10 cellular contexts compared by ENCODE assay signal in genomic region chr1:184743062-184743756, GRCh38. TPM values are rescaled to one million over a fixed set of nuclear protein-coding genes. Genes with fewer than 3 reads are reported as not detected.
DNase-seq lines count a peak whose midpoint lies in the region; ATAC-seq, FAIRE-seq and TF ChIP-seq lines count a peak whose summit lies in the region.
"Had no signal": no experiment of that assay in that cellular context is flagged by ENCODE, and none has a peak within 500 bp of the region (broad histone marks: within the 10 kb centered on the region; RNA-seq: fewer than 3 reads in every experiment).

No MANE protein-coding gene starts in this region.

- peaks cover 39% of the 10 kb centered on the region for H3K36me3 ChIP-seq in K562 (ENCODE audit: control insufficient read depth, insufficient read depth, low read length)
- H3K36me3 ChIP-seq: cardiac muscle cell had no signal

- TF ChIP-seq CTCF in GM12865 (IDR thresholded peaks at IDR 0.05; ENCODE audit: insufficient read depth, low read depth, low read length, missing control alignments) = no peak
- no peak for TF ChIP-seq CTCF in K562 (IDR thresholded peaks at IDR 0.05 in 2 of 3, conservative IDR thresholded peaks at IDR 0.05 in 1 of 3; ENCODE audit: insufficient read depth in 2 of 3, low read depth in 1 of 3, low read length in 3 of 3)

- TF ChIP-seq EP300 in K562 (IDR thresholded peaks at IDR 0.05; ENCODE audit: low read length) = no peak

- H3K4me3 ChIP-seq in GM12865 (ENCODE audit: low read depth, low read length) = no peak overlapping the region
- no peak overlapping the region for H3K4me3 ChIP-seq in K562
- H3K4me3 ChIP-seq: cardiac muscle cell had no signal

- in situ Hi-C loops in K562 (cut with MboI) = no loop called here

- H3K9me1 ChIP-seq in K562 (ENCODE audit: control insufficient read depth, insufficient read depth, low read length) = no peaks in the 10 kb centered on the region

- H4K20me1 ChIP-seq in K562 (replicated peaks; ENCODE audit: control insufficient read depth, insufficient read depth, low read length) = no peaks in the 10 kb centered on the region

- DNase-seq in GM12865 (ENCODE audit: low read depth) (peak; percentile 81), K562 (ENCODE audit: extremely low read depth in 1 of 4, low spot score in 3 of 4) (peak in 2 of 4 experiments; percentile 22 to 31), NCI-H510A (lab: John Stamatoyannopoulos, UW) (no peak), HTR-8/SVneo (ENCODE audit: insufficient read length, low spot score) (no peak), NOMO-1 treated with DMSO at 0.1 percent for 48 hours (lab: John Stamatoyannopoulos, UW; ENCODE audit: unreplicated experiment) (no peak)
- DNase-seq: NCI-H187 had no signal

- no peak for TF ChIP-seq POLR2A in K562 (conservative IDR thresholded peaks at IDR 0.05)

- FAIRE-seq in K562 (lab: Jason Lieb, UNC) (peak; percentile 6), HTR-8/SVneo (lab: Jason Lieb, UNC) (no peak)

- H3K9ac ChIP-seq in K562 (ENCODE audit: insufficient read depth in 1 of 2, low read depth in 2 of 2, low read length in 2 of 2) = 0 out of 4 replicates have a peak overlapping the region, but pooled peaks of 1 of the 2 experiments have one; percentile 16

- peaks cover 39% of the 10 kb centered on the region for H3K79me2 ChIP-seq in K562 (ENCODE audit: control insufficient read depth, insufficient read depth, low read length)

- no peak for TF ChIP-seq RAD21 in K562 (CRISPR knock-in tag; conservative IDR thresholded peaks at IDR 0.05 in 1 of 2, IDR thresholded peaks at IDR 0.05 in 1 of 2)

- intact Hi-C loops in K562 (cut with micrococcal nuclease) = no loop called here

- CTCF ChIA-PET in K562 (lab: Yijun Ruan, JAX; ENCODE audit: low intra/inter-chr PET ratio) = no interaction called here

- H3K27ac ChIP-seq in K562 (ENCODE audit: extremely low read depth, low read depth, low read length) = peak overlapping the region; percentile 18; the same call in 1 of the 3 replicates
- H3K27ac ChIP-seq: cardiac muscle cell had no signal

- WGBS in K562 (ENCODE audit: insufficient coverage, low coverage, missing lambda C conversion rate) = 36% methylated on average over 2 of the region's 2 CpGs

- no peaks in the 10 kb centered on the region for H3K9me3 ChIP-seq in K562 (replicated peaks; ENCODE audit: control insufficient read depth, insufficient read depth, low read depth, low read length)

- no peak overlapping the region for H3K4me2 ChIP-seq in K562 (ENCODE audit: insufficient read depth, low read length)

- H3K4me1 ChIP-seq in K562 (replicated peaks in 1 of 2; ENCODE audit: control insufficient read depth in 2 of 2, insufficient read depth in 2 of 2, low read length in 2 of 2) = peaks cover 0 to 19% of the 10 kb centered on the region in 2 experiments; a peak in 3 of 5 replicates

- ATAC-seq in GM21360 (IDR thresholded peaks at IDR 0.05; ENCODE audit: unreplicated experiment) (peak; percentile 42), HG03469 (IDR thresholded peaks at IDR 0.05; ENCODE audit: unreplicated experiment) (peak; percentile 71), K562 (peak; percentile 29; the same call in 2 of the 3 replicates), HG03571 (IDR thresholded peaks at IDR 0.05; ENCODE audit: unreplicated experiment) (no peak)

- no peaks in the 10 kb centered on the region for H3K27me3 ChIP-seq in K562 (ENCODE audit: control insufficient read depth in 2 of 2, insufficient read depth in 2 of 2, low read length in 2 of 2)
- H3K27me3 ChIP-seq: cardiac muscle cell had no signal

- H2AFZ ChIP-seq in K562 (ENCODE audit: low read depth, low read length) = no peak overlapping the region

- POLR2A ChIA-PET in K562 (lab: Yijun Ruan, JAX) = interaction anchor here (0.7 to 2.2 kb wide), 3 partner anchors 11 to 231 kb away, joined by 3 to 11 read pairs (median 4); partner anchors contain the start of genes EDEM3 and NIBAN1

- no TSS peak for BruUV-seq in K562 (replicated peaks; lab: Mats Ljungman, UMichigan)

TF ChIP-seq in K562, 482 proteins besides CTCF, POLR2A, EP300 and RAD21 (continues in another document):
- TF ChIP-seq, protein P1, sequence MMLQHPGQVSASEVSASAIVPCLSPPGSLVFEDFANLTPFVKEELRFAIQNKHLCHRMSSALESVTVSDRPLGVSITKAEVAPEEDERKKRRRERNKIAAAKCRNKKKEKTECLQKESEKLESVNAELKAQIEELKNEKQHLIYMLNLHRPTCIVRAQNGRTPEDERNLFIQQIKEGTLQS (IDR thresholded peaks at IDR 0.05) = peak; percentile 50; the same call in 1 of the 2 replicates
- TF ChIP-seq, protein P1 (CRISPR knock-in tag; conservative IDR thresholded peaks at IDR 0.05) = no peak
- no peak for TF ChIP-seq KDM2B (CRISPR knock-in tag; IDR thresholded peaks at IDR 0.05)
- TF ChIP-seq ETS1 (conservative IDR thresholded peaks at IDR 0.05; ENCODE audit: control insufficient read depth, low read depth, low read length) = no peak
- TF ChIP-seq FOXJ2 (tag; IDR thresholded peaks at IDR 0.05) = no peak
- TF ChIP-seq ZSCAN29 (IDR thresholded peaks at IDR 0.05) = no peak
- 0 out of 2 replicates have a peak, but pooled peaks have one; percentile 23 for TF ChIP-seq TCF3 (CRISPR knock-in tag; IDR thresholded peaks at IDR 0.05)
- TF ChIP-seq NCOR1 (IDR thresholded peaks at IDR 0.05) = no peak
- TF ChIP-seq ARID1B (IDR thresholded peaks at IDR 0.05) = peak; percentile 42; the same call in 1 of the 2 replicates
- no peak for TF ChIP-seq ZNF584 (CRISPR knock-in tag; IDR thresholded peaks at IDR 0.05; ENCODE audit: low read depth)
- TF ChIP-seq SMARCA4 (IDR thresholded peaks at IDR 0.05) = 0 out of 2 replicates have a peak, but pooled peaks have one; percentile 40
- 0 out of 4 replicates have a peak, but pooled peaks of 1 of the 2 experiments have one; percentile 7 for TF ChIP-seq KDM1A (IDR thresholded peaks at IDR 0.05)
- no peak for TF ChIP-seq RHOXF2B (CRISPR knock-in tag; conservative IDR thresholded peaks at IDR 0.05)
- no peak for TF ChIP-seq BRCA1 (IDR thresholded peaks at IDR 0.05)
- TF ChIP-seq BRCA1 (CRISPR knock-in tag; IDR thresholded peaks at IDR 0.05) = no peak
- TF ChIP-seq ZNF764 (CRISPR knock-in tag; IDR thresholded peaks at IDR 0.05; ENCODE audit: low read depth) = no peak
- no peak for TF ChIP-seq ELK1 (CRISPR knock-in tag; IDR thresholded peaks at IDR 0.05)
- no peak for TF ChIP-seq SRSF3 (IDR thresholded peaks at IDR 0.05; ENCODE audit: insufficient read depth, low read length)

RNA-seq across cellular contexts. Expression of gene EDEM3, which starts 11.4 kb away (rescaled TPM):
- total RNA-seq in K562 (2011; cell fraction: chromatin; rRNA removed; ENCODE audit: low replicate concordance) = 30.0 and 65.7 TPM in 2 replicates
- 18.3 and 23.0 TPM in 2 replicates for total RNA-seq in K562 (2011; cell fraction: nucleolus; rRNA removed)
- total RNA-seq in K562 (2011; cell fraction: nucleoplasm; rRNA removed) = 49.9 and 51.0 TPM in 2 replicates
- total RNA-seq in K562 (2014; rRNA removed) (27.9 and 30.9 TPM in 2 replicates), K562 (2014; rRNA removed; fragmentation: Illumina TruSeq; extraction: Trizol) (46.6 and 47.9 TPM in 2 replicates), K562 (2015; rRNA removed; fragmentation: Illumina TruSeq; extraction: Trizol) (40.9 and 45.9 TPM in 2 replicates), K562 (2021) (30.7 and 40.3 TPM in 2 replicates)
- polyA plus RNA-seq in K562 (2011; rRNA removed) (27.3 and 28.0 TPM in 2 replicates), K562 (2014; fragmentation: Illumina TruSeq; extraction: Trizol) (22.3 and 31.6 TPM in 2 replicates), K562 (2014; fragmentation: Nextera tagmentation; extraction: Ambion mirVana) (10 to 100 TPM; 15.8 to 18.5 TPM), K562 (2014; rRNA removed) (16.6 and 19.5 TPM in 2 replicates)
- 3.5 and 9.9 TPM in 2 replicates for polyA plus RNA-seq in K562 (2011; cell fraction: cytosol; rRNA removed)
- polyA plus RNA-seq in K562 (2011; cell fraction: nucleus; rRNA removed) = 24.2 and 34.5 TPM in 2 replicates
- polyA plus RNA-seq in K562 (2012) = 20.5 and 21.3 TPM in 2 replicates
- polyA minus RNA-seq in K562 (2011; rRNA and poly(A)+ RNA removed) = 137 and 138 TPM in 2 replicates
- 33.3 and 55.8 TPM in 2 replicates for polyA minus RNA-seq in K562 (2011; cell fraction: cytosol; rRNA and poly(A)+ RNA removed)
- 17.2 and 36.8 TPM in 2 replicates for polyA minus RNA-seq in K562 (2011; cell fraction: nucleus; rRNA and poly(A)+ RNA removed)
